In genomic region chr3:130854208-130854864, GRCh38 we compare ENCODE assay signal across 16 cellular contexts. TPM values are rescaled to one million over a fixed set of nuclear protein-coding genes. Genes with fewer than 3 reads are reported as not detected.
DNase-seq lines count a peak whose midpoint lies in the region; ATAC-seq and TF ChIP-seq lines count a peak whose summit lies in the region.
"Had no signal": no experiment of that assay in that cellular context is flagged by ENCODE, and none has a peak within 500 bp of the region (broad histone marks: within the 10 kb centered on the region; RNA-seq: fewer than 3 reads in every experiment).

No MANE protein-coding gene starts in this region.

- no peak for DNase-seq in SKM-1 (lab: John Stamatoyannopoulos, UW; ENCODE audit: unreplicated experiment)
- no peak for DNase-seq in stimulated activated naive CD8-positive, alpha-beta T cell treated with anti-CD3 and anti-CD28 coated beads, Interleukin-15, amount 100 ng/mL, for 72 hours
- no peak for DNase-seq in type B pancreatic cell (ENCODE audit: extremely low spot score, unreplicated experiment)
- DNase-seq in nephron progenitor cell, result no peak
- DNase-seq: body of pancreas; HCEC 1CT; Karpas-422; mesenchymal stem cell; NCI-H526; SJCRH30; stimulated activated CD4-positive, alpha-beta T cell treated with anti-CD3 and anti-CD28 coated beads, Interleukin-4, amount 100 ng/mL, for 24 hours had no signal

- H3K27me3 Mint-ChIP-seq in stimulated activated naive CD8-positive, alpha-beta T cell treated with anti-CD3 and anti-CD28 coated beads, Interleukin-15, amount 100 ng/mL, for 72 hours, result peaks cover 51% of the 10 kb centered on the region
- H3K27me3 Mint-ChIP-seq in type B pancreatic cell, result peaks cover 7% of the 10 kb centered on the region
- H3K27me3 Mint-ChIP-seq in nephron progenitor cell (ENCODE audit: low read depth, poor library complexity), result peaks cover 4% of the 10 kb centered on the region

- ATAC-seq in GM18502 (IDR thresholded peaks at IDR 0.05; ENCODE audit: poor library complexity, unreplicated experiment) (peak; percentile 49), GM19455 (IDR thresholded peaks at IDR 0.05; ENCODE audit: unreplicated experiment) (peak; percentile 47), HG02798 (IDR thresholded peaks at IDR 0.05; ENCODE audit: poor library complexity, unreplicated experiment) (peak; percentile 60), HG03520 (IDR thresholded peaks at IDR 0.05; ENCODE audit: unreplicated experiment) (peak; percentile 45)
- no peak for ATAC-seq in stimulated activated naive CD8-positive, alpha-beta T cell treated with anti-CD3 and anti-CD28 coated beads, Interleukin-15, amount 100 ng/mL, for 72 hours
- ATAC-seq: body of pancreas had no signal

- no peaks in the 10 kb centered on the region for H3K36me3 Mint-ChIP-seq in type B pancreatic cell
- H3K36me3 Mint-ChIP-seq in nephron progenitor cell (ENCODE audit: low read depth), result no peaks in the 10 kb centered on the region

- H3K4me3 Mint-ChIP-seq in stimulated activated naive CD8-positive, alpha-beta T cell treated with anti-CD3 and anti-CD28 coated beads, Interleukin-15, amount 100 ng/mL, for 72 hours, result peak overlapping the region in 1 of 2 donors; percentile 1
- H3K4me3 Mint-ChIP-seq in type B pancreatic cell, result no peak overlapping the region
- H3K4me3 Mint-ChIP-seq in nephron progenitor cell, result no peak overlapping the region
- H3K4me3 Mint-ChIP-seq: B cell had no signal

- TF ChIP-seq CTCF in type B pancreatic cell (conservative IDR thresholded peaks at IDR 0.05) (no peak), nephron progenitor cell (IDR thresholded peaks at IDR 0.05) (no peak)

- H3K27ac Mint-ChIP-seq in stimulated activated naive CD8-positive, alpha-beta T cell treated with anti-CD3 and anti-CD28 coated beads, Interleukin-15, amount 100 ng/mL, for 72 hours, result no peak overlapping the region
- H3K27ac Mint-ChIP-seq in type B pancreatic cell (no peak overlapping the region), nephron progenitor cell (no peak overlapping the region)
- H3K27ac Mint-ChIP-seq: B cell had no signal

- H3K4me1 Mint-ChIP-seq in stimulated activated naive CD8-positive, alpha-beta T cell treated with anti-CD3 and anti-CD28 coated beads, Interleukin-15, amount 100 ng/mL, for 72 hours, result peaks cover 58% of the 10 kb centered on the region
- H3K4me1 Mint-ChIP-seq in type B pancreatic cell (ENCODE audit: unreplicated experiment), result peaks cover 8% of the 10 kb centered on the region
- peaks cover 15% of the 10 kb centered on the region for H3K4me1 Mint-ChIP-seq in nephron progenitor cell

- no peaks in the 10 kb centered on the region for H3K9me3 Mint-ChIP-seq in stimulated activated naive CD8-positive, alpha-beta T cell treated with anti-CD3 and anti-CD28 coated beads, Interleukin-15, amount 100 ng/mL, for 72 hours
- H3K9me3 Mint-ChIP-seq in type B pancreatic cell, result no peaks in the 10 kb centered on the region
- H3K9me3 Mint-ChIP-seq in nephron progenitor cell, result no peaks in the 10 kb centered on the region

RNA-seq across cellular contexts. Expression of gene ATP2C1, which starts 39.5 kb away (rescaled TPM):
- total RNA-seq in type B pancreatic cell (ENCODE audit: low replicate concordance), result 78.3 and 81.0 TPM in 2 replicates
